ENCODE assay signal across 19 cellular contexts in genomic region chr19:43812689-43813088, GRCh38. TPM values are rescaled to one million over a fixed set of nuclear protein-coding genes. Genes with fewer than 3 reads are reported as not detected.
"Had no signal": no experiment of that assay in that cellular context is flagged by ENCODE, and none has a peak within 500 bp of the region (broad histone marks: within the 10 kb centered on the region; RNA-seq: fewer than 3 reads in every experiment).

No MANE protein-coding gene starts in this region.

- H3K4me3 ChIP-seq: esophagus muscularis mucosa, gastroesophageal sphincter, heart left ventricle, left lung, sigmoid colon, thyroid gland had no signal

- H3K9me3 ChIP-seq: esophagus muscularis mucosa, gastroesophageal sphincter, left lung, sigmoid colon, thyroid gland had no signal

- H3K4me1 ChIP-seq: heart left ventricle, left lung, sigmoid colon, thyroid gland had no signal

- H3K36me3 ChIP-seq: esophagus muscularis mucosa, gastroesophageal sphincter, heart left ventricle, left lung, sigmoid colon, thyroid gland had no signal

- ATAC-seq: activated CD8-positive, alpha-beta T cell treated with anti-CD3 and anti-CD28 coated beads, Interleukin-2, amount 10 ng/mL, durations not matched to agents 7 days and 5 days; gastroesophageal sphincter; heart left ventricle; left lung had no signal

- DNase-seq: activated CD4-positive, alpha-beta T cell treated with anti-CD3 and anti-CD28 coated beads for 48 hours; activated CD4-positive, CD25-positive, alpha-beta regulatory T cell; activated CD8-positive, alpha-beta T cell treated with anti-CD3 and anti-CD28 coated beads, Interleukin-2, amount 10 ng/mL, durations not matched to agents 7 days and 5 days; activated gamma-delta T cell; activated T-cell treated with anti-CD3 and anti-CD28 coated beads, Interleukin-2, amount 50 U/mL, for 72 hours; dermis blood vessel endothelial cell; effector memory CD4-positive, alpha-beta T cell; heart left ventricle; kidney; left lung; mammary epithelial cell; midbrain; nephron progenitor cell; sigmoid colon; stimulated activated naive CD4-positive, alpha-beta T cell; thyroid gland had no signal

RNA-seq across cellular contexts. Expression of gene LYPD5, which starts 10.4 kb away (rescaled TPM):
- total RNA-seq: endothelial cell of umbilical vein had no signal

RNA-seq across cellular contexts. Expression of gene KCNN4, which starts 31.9 kb away (rescaled TPM):
- total RNA-seq: endothelial cell of umbilical vein had no signal
